ENCODE assay signal across 15 cellular contexts in the genomic region with DNA sequence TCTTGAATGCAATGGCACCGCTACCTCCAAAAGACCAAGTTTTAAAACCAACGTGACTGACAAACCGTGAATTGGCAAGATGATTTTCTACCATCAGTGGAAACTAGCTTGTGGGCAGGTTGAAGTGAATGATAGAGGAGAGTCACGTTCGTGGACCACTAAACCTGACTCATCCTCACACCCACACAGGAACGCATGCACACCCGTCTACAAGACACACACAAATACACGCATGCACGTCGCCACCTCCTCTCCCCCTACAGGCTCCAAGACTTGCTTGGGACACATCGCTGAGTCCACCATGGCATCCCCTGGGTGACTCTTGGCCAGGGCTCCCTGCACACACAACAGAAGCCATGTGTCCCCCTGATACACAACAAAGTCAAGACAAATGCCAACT.
A peak's percentile ranks its signal among the peaks of the same experiment; 100 is the strongest.
DNase-seq lines count a peak whose midpoint lies in the region.
"Had no signal": no experiment of that assay in that cellular context is flagged by ENCODE, and none has a peak within 500 bp of the region (broad histone marks: within the 10 kb centered on the region; RNA-seq: fewer than 3 reads in every experiment).

No MANE protein-coding gene starts in this region.

- peak; percentile 55 to 62 for DNase-seq in activated CD4-positive, alpha-beta T cell treated with anti-CD3 and anti-CD28 coated beads for 24 hours (ENCODE audit: low read depth in 2 of 2)
- no peak for DNase-seq in activated CD4-positive, alpha-beta T cell treated with anti-CD3 and anti-CD28 coated beads, Interleukin-2, amount 50 U/mL, for 1 hour
- DNase-seq in activated T-cell treated with anti-CD3 and anti-CD28 coated beads for 4 hours (peak; percentile 66), NOMO-1 (lab: John Stamatoyannopoulos, UW; ENCODE audit: unreplicated experiment in 2 of 2) (no peak), globus pallidus (ENCODE audit: low spot score) (no peak), AG20443 (ENCODE audit: low spot score) (no peak)
- peak; percentile 54 to 73 for DNase-seq in stimulated activated CD4-positive, alpha-beta T cell treated with anti-CD3 and anti-CD28 coated beads, Interleukin-12 subunit alpha, Interleukin-12 subunit beta, amount 100 ng/mL, for 24 hours (ENCODE audit: low read depth in 2 of 2)
- peak; percentile 49 for DNase-seq in stimulated activated CD8-positive, alpha-beta memory T cell treated with anti-CD3 and anti-CD28 coated beads, Interleukin-4, amount 100 ng/mL, for 24 hours (ENCODE audit: low read depth)
- DNase-seq: DND-41, erythroblast, glutamatergic neuron, Kasumi-1, NCI-H1694 treated with DMSO at 0.1 percent for 48 hours, NCI-H524, PC-9 had no signal

Comparison
In these comparisons a context has a peak if more than half of its experiments do, and no peak if none do; other contexts are left out.
1. DNase-seq: peak in activated CD4-positive, alpha-beta T cell treated with anti-CD3 and anti-CD28 coated beads for 24 hours (2 of 2), activated T-cell treated with anti-CD3 and anti-CD28 coated beads for 4 hours (single experiment), stimulated activated CD4-positive, alpha-beta T cell treated with anti-CD3 and anti-CD28 coated beads, Interleukin-12 subunit alpha, Interleukin-12 subunit beta, amount 100 ng/mL, for 24 hours (2 of 2) and stimulated activated CD8-positive, alpha-beta memory T cell treated with anti-CD3 and anti-CD28 coated beads, Interleukin-4, amount 100 ng/mL, for 24 hours (single experiment); none in activated CD4-positive, alpha-beta T cell treated with anti-CD3 and anti-CD28 coated beads, Interleukin-2, amount 50 U/mL, for 1 hour (single experiment), NOMO-1 (0 of 2), globus pallidus (single experiment) and AG20443 (single experiment).